28 cellular contexts compared by ENCODE assay signal in genomic region chr19:49838816-49839588, GRCh38. TPM values are rescaled to one million over a fixed set of nuclear protein-coding genes. Genes with fewer than 3 reads are reported as not detected.
DNase-seq lines count a peak whose midpoint lies in the region; ATAC-seq, FAIRE-seq and TF ChIP-seq lines count a peak whose summit lies in the region.
"Had no signal": no experiment of that assay in that cellular context is flagged by ENCODE, and none has a peak within 500 bp of the region (broad histone marks: within the 10 kb centered on the region; RNA-seq: fewer than 3 reads in every experiment).

No MANE protein-coding gene starts in this region.

- TSS peak; percentile 41 for BruUV-seq in HepG2 (replicated peaks; lab: Mats Ljungman, UMichigan)

- H3K9me3 Mint-ChIP-seq in natural killer cell treated with Interleukin-12 subunit alpha and Interleukin-12 subunit beta and Interleukin-15 and Interleukin-18, amount 100 ng/mL, for 72 hours: no peaks in the 10 kb centered on the region
- H3K9me3 Mint-ChIP-seq: activated T-cell treated with anti-CD3 and anti-CD28 coated beads, Interleukin-2, amount 50 U/mL, for 4 hours; CD4-positive, alpha-beta T cell; central memory CD8-positive, alpha-beta T cell; dendritic cell treated with granulocyte-macrophage colony-stimulating factor and Interleukin-4, amounts not matched to agents 40 ng/mL and 50 ng/mL, for 4 days; endodermal cell; neural crest cell had no signal

- peaks cover 3% of the 10 kb centered on the region for H3K4me1 ChIP-seq in HepG2 (ENCODE audit: insufficient read depth, low read length)
- H3K4me1 ChIP-seq in right lobe of liver: no peaks in the 10 kb centered on the region
- H3K4me1 ChIP-seq in neutrophil (ENCODE audit: control insufficient read depth in 1 of 2, insufficient read depth in 1 of 2, low read depth in 1 of 2, low read length in 1 of 2): peaks cover 2% of the 10 kb centered on the region in 2 experiments

- CTCF ChIA-PET in HepG2 (lab: Yijun Ruan, JAX; ENCODE audit: low intra/inter-chr PET ratio, low total read pairs): no interaction called here

- DNase-seq in HepG2 (ENCODE audit: low spot score) (no peak), right lobe of liver (no peak), Right ventricle myocardium superior (no peak), posterior vena cava (ENCODE audit: low spot score) (no peak), occipital lobe (lab: John Stamatoyannopoulos, UW) (no peak)
- no peak for DNase-seq in natural killer cell treated with Interleukin-12 subunit alpha and Interleukin-12 subunit beta and Interleukin-15 and Interleukin-18, amount 100 ng/mL, for 72 hours (ENCODE audit: low spot score)
- no peak for DNase-seq in activated CD4-positive, alpha-beta T cell treated with anti-CD3 and anti-CD28 coated beads for 1 hour
- DNase-seq: activated CD4-positive, alpha-beta T cell treated with anti-CD3 and anti-CD28 coated beads, Interleukin-2, amount 50 U/mL, for 4 hours; activated CD4-positive, CD25-positive, alpha-beta regulatory T cell; activated CD8-positive, alpha-beta memory T cell treated with anti-CD3 and anti-CD28 coated beads, Interleukin-2, amount 10 ng/mL, durations not matched to agents 7 days and 5 days; activated T-cell treated with anti-CD3 and anti-CD28 coated beads, Interleukin-2, amount 50 U/mL, for 4 hours; AML-193; CD4-positive, alpha-beta T cell; endodermal cell; GM23248; NCI-H1048; NCI-H1694 treated with DMSO at 0.1 percent for 48 hours; SK-N-SH; stimulated activated naive CD4-positive, alpha-beta T cell had no signal

- TF ChIP-seq RAD21 in HepG2 (CRISPR knock-in tag; IDR thresholded peaks at IDR 0.05): no peak

- TF ChIP-seq CTCF in HepG2 (CRISPR knock-in tag; IDR thresholded peaks at IDR 0.05) (no peak), right lobe of liver (IDR thresholded peaks at IDR 0.05) (no peak), neutrophil (IDR thresholded peaks at IDR 0.05) (no peak)

- H3K36me3 ChIP-seq in HepG2 (replicated peaks in 1 of 2; ENCODE audit: control insufficient read depth in 1 of 2, insufficient read depth in 2 of 2, low read length in 2 of 2): peaks cover 15 to 43% of the 10 kb centered on the region in 2 experiments; a peak in 4 of 5 replicates
- peaks cover 0 to 29% (median 6%) of the 10 kb centered on the region in 4 donors for H3K36me3 ChIP-seq in right lobe of liver
- peaks cover 71% of the 10 kb centered on the region for H3K36me3 ChIP-seq in neutrophil

- no peak overlapping the region for H3K27ac ChIP-seq in HepG2 (ENCODE audit: extremely low read length, insufficient read depth, low read length)
- no peak overlapping the region for H3K27ac ChIP-seq in right lobe of liver
- H3K27ac ChIP-seq in neutrophil: peak overlapping the region; percentile 7
- H3K27ac ChIP-seq: GM23248, hepatocyte, RWPE1, skin epidermis had no signal

- no peak overlapping the region for H2AFZ ChIP-seq in HepG2 (ENCODE audit: low read length)
- H2AFZ ChIP-seq: GM23248, hepatocyte had no signal

- FAIRE-seq in HepG2 (lab: Jason Lieb, UNC): no peak
- FAIRE-seq: A204.1, frontal cortex had no signal

- no peak overlapping the region for H3K4me3 Mint-ChIP-seq in natural killer cell treated with Interleukin-12 subunit alpha and Interleukin-12 subunit beta and Interleukin-15 and Interleukin-18, amount 100 ng/mL, for 72 hours
- H3K4me3 Mint-ChIP-seq: activated CD8-positive, alpha-beta memory T cell treated with anti-CD3 and anti-CD28 coated beads, Interleukin-2, amount 10 ng/mL, durations not matched to agents 7 days and 5 days; activated T-cell treated with anti-CD3 and anti-CD28 coated beads, Interleukin-2, amount 50 U/mL, for 4 hours; CD4-positive, alpha-beta T cell; central memory CD8-positive, alpha-beta T cell; dendritic cell treated with granulocyte-macrophage colony-stimulating factor and Interleukin-4, amounts not matched to agents 40 ng/mL and 50 ng/mL, for 4 days; endodermal cell had no signal

- TF ChIP-seq EP300 in HepG2 (IDR thresholded peaks at IDR 0.05; ENCODE audit: low read depth in 2 of 2, low read length in 2 of 2) (no peak), HepG2 (CRISPR knock-in tag; IDR thresholded peaks at IDR 0.05; ENCODE audit: borderline replicate concordance) (no peak)

- TF ChIP-seq POLR2A in HepG2 (IDR thresholded peaks at IDR 0.05; ENCODE audit: insufficient read depth in 1 of 2, low read depth in 2 of 2, low read length in 2 of 2): no peak
- no peak for TF ChIP-seq POLR2A in right lobe of liver (IDR thresholded peaks at IDR 0.05)

- no peaks in the 10 kb centered on the region for H3K79me2 ChIP-seq in HepG2 (ENCODE audit: insufficient read depth, low read length)
- H3K79me2 ChIP-seq: hepatocyte had no signal

- H4K20me1 ChIP-seq in HepG2 (ENCODE audit: insufficient read depth, low read length): no peaks in the 10 kb centered on the region

- no peak overlapping the region for H3K9ac ChIP-seq in HepG2 (ENCODE audit: insufficient read depth, low read depth, low read length)
- H3K9ac ChIP-seq: GM23248, SK-N-SH had no signal

- no peaks in the 10 kb centered on the region for H3K27me3 ChIP-seq in HepG2 (ENCODE audit: control insufficient read depth in 1 of 2, insufficient read depth in 2 of 2, low read length in 2 of 2)
- H3K27me3 ChIP-seq in right lobe of liver: no peaks in the 10 kb centered on the region
- no peaks in the 10 kb centered on the region for H3K27me3 ChIP-seq in neutrophil
- H3K27me3 ChIP-seq: hepatocyte had no signal

- H3K4me1 Mint-ChIP-seq in natural killer cell treated with Interleukin-12 subunit alpha and Interleukin-12 subunit beta and Interleukin-15 and Interleukin-18, amount 100 ng/mL, for 72 hours (ENCODE audit: low read depth in 2 of 2): peaks cover 7 to 12% of the 10 kb centered on the region in 2 donors
- H3K4me1 Mint-ChIP-seq: activated CD8-positive, alpha-beta memory T cell treated with anti-CD3 and anti-CD28 coated beads, Interleukin-2, amount 10 ng/mL, durations not matched to agents 7 days and 5 days; central memory CD8-positive, alpha-beta T cell; endodermal cell had no signal

- no peak overlapping the region for H3K4me2 ChIP-seq in HepG2 (ENCODE audit: low read depth, low read length)
- H3K4me2 ChIP-seq: hepatocyte, SK-N-SH had no signal

- in situ Hi-C loops in HepG2 (cut with HindIII; ENCODE audit: extremely low pct_ligation_motif_present, low pct_unique_long_range_greater_than_20kb): no loop called here

- H3K4me3 ChIP-seq in HepG2 (replicated peaks in 1 of 3; ENCODE audit: insufficient read depth in 1 of 3, low read depth in 2 of 3, low read length in 3 of 3) (no peak overlapping the region), right lobe of liver (no peak overlapping the region), neutrophil (ENCODE audit: low read depth in 1 of 2, low read length in 1 of 2) (no peak overlapping the region)
- H3K4me3 ChIP-seq: GM23248, hepatocyte, skin epidermis had no signal

- POLR2A ChIA-PET in HepG2 (lab: Yijun Ruan, JAX): no interaction called here

- no peak for ATAC-seq in HepG2
- no peak for ATAC-seq in right lobe of liver
- peak; percentile 45 for ATAC-seq in Right ventricle myocardium superior (ENCODE audit: poor library complexity)
- ATAC-seq in natural killer cell treated with Interleukin-12 subunit alpha and Interleukin-12 subunit beta and Interleukin-15 and Interleukin-18, amount 100 ng/mL, for 72 hours: no peak
- ATAC-seq: activated CD8-positive, alpha-beta memory T cell treated with anti-CD3 and anti-CD28 coated beads, Interleukin-2, amount 10 ng/mL, durations not matched to agents 7 days and 5 days; activated T-cell treated with anti-CD3 and anti-CD28 coated beads, Interleukin-2, amount 50 U/mL, for 4 hours had no signal

- H3K27me3 Mint-ChIP-seq in natural killer cell treated with Interleukin-12 subunit alpha and Interleukin-12 subunit beta and Interleukin-15 and Interleukin-18, amount 100 ng/mL, for 72 hours: no peaks in the 10 kb centered on the region
- H3K27me3 Mint-ChIP-seq: activated CD8-positive, alpha-beta memory T cell treated with anti-CD3 and anti-CD28 coated beads, Interleukin-2, amount 10 ng/mL, durations not matched to agents 7 days and 5 days; CD4-positive, alpha-beta T cell; central memory CD8-positive, alpha-beta T cell; dendritic cell treated with granulocyte-macrophage colony-stimulating factor and Interleukin-4, amounts not matched to agents 40 ng/mL and 50 ng/mL, for 4 days had no signal

- intact Hi-C loops in HepG2 (cut with micrococcal nuclease; ENCODE audit: unreplicated experiment): no loop called here
- intact Hi-C loops in right lobe of liver (cut with DNase I): no loop called here
- intact Hi-C loops in Right ventricle myocardium superior (cut with DNase I): no loop called here
- intact Hi-C loops in posterior vena cava (cut with DNase I): no loop called here

- H3K9me3 ChIP-seq in HepG2 (ENCODE audit: low read length) (no peaks in the 10 kb centered on the region), right lobe of liver (no peaks in the 10 kb centered on the region), neutrophil (no peaks in the 10 kb centered on the region)
- H3K9me3 ChIP-seq: SK-N-SH had no signal

- WGBS in HepG2 (ENCODE audit: low lambda C conversion rate): 98% methylated on average over 24 of the region's 24 CpGs
- 92% methylated on average over 17 of the region's 24 CpGs for WGBS in right lobe of liver (ENCODE audit: insufficient coverage, low coverage, low lambda C conversion rate, missing lambda C conversion rate)

- peaks cover 16% of the 10 kb centered on the region for H3K36me3 Mint-ChIP-seq in natural killer cell treated with Interleukin-12 subunit alpha and Interleukin-12 subunit beta and Interleukin-15 and Interleukin-18, amount 100 ng/mL, for 72 hours

- no peak overlapping the region for H3K27ac Mint-ChIP-seq in natural killer cell treated with Interleukin-12 subunit alpha and Interleukin-12 subunit beta and Interleukin-15 and Interleukin-18, amount 100 ng/mL, for 72 hours
- H3K27ac Mint-ChIP-seq: activated CD8-positive, alpha-beta memory T cell treated with anti-CD3 and anti-CD28 coated beads, Interleukin-2, amount 10 ng/mL, durations not matched to agents 7 days and 5 days; CD4-positive, alpha-beta T cell; dendritic cell treated with granulocyte-macrophage colony-stimulating factor and Interleukin-4, amounts not matched to agents 40 ng/mL and 50 ng/mL, for 4 days; endodermal cell had no signal

RNA-seq across cellular contexts. Expression of gene PTOV1, which starts 12.0 kb away (rescaled TPM):
- 59.4 and 68.5 TPM in 2 replicates for total RNA-seq in HepG2 (2016; rRNA removed; fragmentation: Illumina TruSeq; extraction: Trizol)
- total RNA-seq in HepG2 (2016; cell fraction: cytosol; rRNA removed; fragmentation: Illumina TruSeq; extraction: Trizol; ENCODE audit: low read depth): 30.7 and 36.0 TPM in 2 replicates
- 67.3 and 74.4 TPM in 2 replicates for total RNA-seq in HepG2 (2016; cell fraction: insoluble cytoplasmic fraction; rRNA removed; fragmentation: Illumina TruSeq; extraction: Trizol)
- 45.7 and 54.4 TPM in 2 replicates for total RNA-seq in HepG2 (2016; cell fraction: membrane; rRNA removed; fragmentation: Illumina TruSeq; extraction: Trizol)
- 68.2 and 84.3 TPM in 2 replicates for total RNA-seq in HepG2 (2016; cell fraction: nucleus; rRNA removed; fragmentation: Illumina TruSeq; extraction: Trizol)
- polyA plus RNA-seq in HepG2 (2011; rRNA removed): 63.5 and 77.7 TPM in 2 replicates
- polyA plus RNA-seq in HepG2 (2011; cell fraction: cytosol; rRNA removed): 27.3 and 44.2 TPM in 2 replicates
- polyA plus RNA-seq in HepG2 (2011; cell fraction: nucleus; rRNA removed): 387 and 441 TPM in 2 replicates
- 72.7 and 99.0 TPM in 2 replicates for polyA plus RNA-seq in HepG2 (2012)
- polyA plus RNA-seq in HepG2 (2016; cell fraction: cytosol; fragmentation: Illumina TruSeq; extraction: Trizol; ENCODE audit: low read depth): 24.0 and 27.8 TPM in 2 replicates
- 78.0 and 94.4 TPM in 2 replicates for polyA plus RNA-seq in HepG2 (2016; cell fraction: insoluble cytoplasmic fraction; fragmentation: Illumina TruSeq; extraction: Trizol; ENCODE audit: low read depth)
- 34.7 and 37.3 TPM in 2 replicates for polyA plus RNA-seq in HepG2 (2016; cell fraction: membrane; fragmentation: Illumina TruSeq; extraction: Trizol; ENCODE audit: low read depth)
- 178 and 181 TPM in 2 replicates for polyA plus RNA-seq in HepG2 (2016; cell fraction: nucleus; fragmentation: Illumina TruSeq; extraction: Trizol; ENCODE audit: insufficient read depth, low read depth)
- 73.5 and 109 TPM in 2 replicates for polyA minus RNA-seq in HepG2 (2011; rRNA and poly(A)+ RNA removed; ENCODE audit: low replicate concordance)
- polyA minus RNA-seq in HepG2 (2011; cell fraction: cytosol; rRNA and poly(A)+ RNA removed): 42.8 and 45.1 TPM in 2 replicates
- 69.0 and 75.8 TPM in 2 replicates for polyA minus RNA-seq in HepG2 (2011; cell fraction: nucleus; rRNA and poly(A)+ RNA removed)
- total RNA-seq in right lobe of liver: 10 to 100 TPM; 44.4 to 93.0 (median 69.6) TPM
- 120 TPM for total RNA-seq in Right ventricle myocardium superior
- 10 to 100 TPM; 64.6 to 78.0 TPM for total RNA-seq in natural killer cell treated with Interleukin-12 subunit alpha and Interleukin-12 subunit beta and Interleukin-15 and Interleukin-18, amount 100 ng/mL, for 72 hours
- 10 to 100 TPM; 78.7 to 95.2 TPM for total RNA-seq in posterior vena cava
- total RNA-seq in occipital lobe: 99.2 TPM

RNA-seq across cellular contexts. Expression of gene MED25, which starts 20.9 kb away (rescaled TPM):
- total RNA-seq in HepG2 (2016; rRNA removed; fragmentation: Illumina TruSeq; extraction: Trizol) (11.1 and 11.3 TPM in 2 replicates), right lobe of liver (10 to 100 TPM in 5 of 6 experiments, 1 to 10 TPM in 1; 9.9 to 16.3 (median 11.8) TPM), Right ventricle myocardium superior (83.4 TPM), posterior vena cava (10 to 100 TPM; 25.6 to 25.9 TPM), occipital lobe (12.8 TPM)
- 3.0 and 3.1 TPM in 2 replicates for total RNA-seq in HepG2 (2016; cell fraction: cytosol; rRNA removed; fragmentation: Illumina TruSeq; extraction: Trizol; ENCODE audit: low read depth)
- total RNA-seq in HepG2 (2016; cell fraction: insoluble cytoplasmic fraction; rRNA removed; fragmentation: Illumina TruSeq; extraction: Trizol): 10.4 and 11.0 TPM in 2 replicates
- 6.7 and 8.6 TPM in 2 replicates for total RNA-seq in HepG2 (2016; cell fraction: membrane; rRNA removed; fragmentation: Illumina TruSeq; extraction: Trizol)
- total RNA-seq in HepG2 (2016; cell fraction: nucleus; rRNA removed; fragmentation: Illumina TruSeq; extraction: Trizol): 18.0 and 18.4 TPM in 2 replicates
- polyA plus RNA-seq in HepG2 (2011; rRNA removed): 13.3 and 15.1 TPM in 2 replicates
- polyA plus RNA-seq in HepG2 (2011; cell fraction: cytosol; rRNA removed): 5.3 and 5.7 TPM in 2 replicates
- polyA plus RNA-seq in HepG2 (2011; cell fraction: nucleus; rRNA removed): 48.1 and 61.9 TPM in 2 replicates
- 17.3 and 20.9 TPM in 2 replicates for polyA plus RNA-seq in HepG2 (2012)
- polyA plus RNA-seq in HepG2 (2016; cell fraction: cytosol; fragmentation: Illumina TruSeq; extraction: Trizol; ENCODE audit: low read depth): 5.1 and 5.2 TPM in 2 replicates
- polyA plus RNA-seq in HepG2 (2016; cell fraction: insoluble cytoplasmic fraction; fragmentation: Illumina TruSeq; extraction: Trizol; ENCODE audit: low read depth): 16.3 and 22.3 TPM in 2 replicates
- 7.9 and 9.9 TPM in 2 replicates for polyA plus RNA-seq in HepG2 (2016; cell fraction: membrane; fragmentation: Illumina TruSeq; extraction: Trizol; ENCODE audit: low read depth)
- polyA plus RNA-seq in HepG2 (2016; cell fraction: nucleus; fragmentation: Illumina TruSeq; extraction: Trizol; ENCODE audit: insufficient read depth, low read depth): 46.3 and 50.3 TPM in 2 replicates
- 31.2 and 56.4 TPM in 2 replicates for polyA minus RNA-seq in HepG2 (2011; rRNA and poly(A)+ RNA removed; ENCODE audit: low replicate concordance)
- 9.1 and 11.4 TPM in 2 replicates for polyA minus RNA-seq in HepG2 (2011; cell fraction: cytosol; rRNA and poly(A)+ RNA removed)
- 21.9 and 22.9 TPM in 2 replicates for polyA minus RNA-seq in HepG2 (2011; cell fraction: nucleus; rRNA and poly(A)+ RNA removed)
- 10 to 100 TPM; 48.0 to 64.6 TPM for total RNA-seq in natural killer cell treated with Interleukin-12 subunit alpha and Interleukin-12 subunit beta and Interleukin-15 and Interleukin-18, amount 100 ng/mL, for 72 hours

RNA-seq across cellular contexts. Expression of gene FUZ, which starts 25.9 kb away (rescaled TPM):
- total RNA-seq in HepG2 (2016; rRNA removed; fragmentation: Illumina TruSeq; extraction: Trizol): not detected in 2 replicates
- 0.44 TPM in 1 of 2 replicates, not detected in the other for total RNA-seq in HepG2 (2016; cell fraction: cytosol; rRNA removed; fragmentation: Illumina TruSeq; extraction: Trizol; ENCODE audit: low read depth)
- total RNA-seq in HepG2 (2016; cell fraction: insoluble cytoplasmic fraction; rRNA removed; fragmentation: Illumina TruSeq; extraction: Trizol): not detected in 2 replicates
- total RNA-seq in HepG2 (2016; cell fraction: membrane; rRNA removed; fragmentation: Illumina TruSeq; extraction: Trizol): 0.31 TPM in 1 of 2 replicates, not detected in the other
- not detected in 2 replicates for total RNA-seq in HepG2 (2016; cell fraction: nucleus; rRNA removed; fragmentation: Illumina TruSeq; extraction: Trizol)
- 0.07 and 0.08 TPM in 2 replicates for polyA plus RNA-seq in HepG2 (2011; rRNA removed)
- polyA plus RNA-seq in HepG2 (2011; cell fraction: cytosol; rRNA removed): 0.08 and 0.14 TPM in 2 replicates
- polyA plus RNA-seq in HepG2 (2011; cell fraction: nucleus; rRNA removed): 0.32 and 0.38 TPM in 2 replicates
- 0.21 and 0.63 TPM in 2 replicates for polyA plus RNA-seq in HepG2 (2012)
- polyA plus RNA-seq in HepG2 (2016; cell fraction: cytosol; fragmentation: Illumina TruSeq; extraction: Trizol; ENCODE audit: low read depth): 0.26 TPM in 1 of 2 replicates, not detected in the other
- polyA plus RNA-seq in HepG2 (2016; cell fraction: insoluble cytoplasmic fraction; fragmentation: Illumina TruSeq; extraction: Trizol; ENCODE audit: low read depth): not detected in 2 replicates
- 0.22 TPM in 1 of 2 replicates, not detected in the other for polyA plus RNA-seq in HepG2 (2016; cell fraction: membrane; fragmentation: Illumina TruSeq; extraction: Trizol; ENCODE audit: low read depth)
- polyA plus RNA-seq in HepG2 (2016; cell fraction: nucleus; fragmentation: Illumina TruSeq; extraction: Trizol; ENCODE audit: insufficient read depth, low read depth): not detected in 2 replicates
- polyA minus RNA-seq in HepG2 (2011; rRNA and poly(A)+ RNA removed; ENCODE audit: low replicate concordance): not detected in 2 replicates
- not detected in 2 replicates for polyA minus RNA-seq in HepG2 (2011; cell fraction: cytosol; rRNA and poly(A)+ RNA removed)
- polyA minus RNA-seq in HepG2 (2011; cell fraction: nucleus; rRNA and poly(A)+ RNA removed): not detected in 2 replicates
- 10 to 100 TPM in 1 of 6 experiments, 1 to 10 TPM in 5; 3.7 to 10.7 (median 6.3) TPM for total RNA-seq in right lobe of liver
- 19.8 TPM for total RNA-seq in Right ventricle myocardium superior
- 10 to 100 TPM; 10.7 to 18.0 TPM for total RNA-seq in natural killer cell treated with Interleukin-12 subunit alpha and Interleukin-12 subunit beta and Interleukin-15 and Interleukin-18, amount 100 ng/mL, for 72 hours
- total RNA-seq in posterior vena cava: 10 to 100 TPM in 1 of 2 donors, 1 to 10 TPM in 1; 6.9 to 12.2 TPM
- 21.7 TPM for total RNA-seq in occipital lobe

RNA-seq across cellular contexts. Expression of gene PNKP, which starts 28.4 kb away (rescaled TPM):
- total RNA-seq in HepG2 (2016; rRNA removed; fragmentation: Illumina TruSeq; extraction: Trizol) (12.5 and 27.1 TPM in 2 replicates), right lobe of liver (10 to 100 TPM; 21.0 to 37.5 (median 27.9) TPM), Right ventricle myocardium superior (36.3 TPM), posterior vena cava (10 to 100 TPM; 40.5 to 43.4 TPM), occipital lobe (24.0 TPM)
- total RNA-seq in HepG2 (2016; cell fraction: cytosol; rRNA removed; fragmentation: Illumina TruSeq; extraction: Trizol; ENCODE audit: low read depth): 15.1 and 16.6 TPM in 2 replicates
- 14.0 and 23.3 TPM in 2 replicates for total RNA-seq in HepG2 (2016; cell fraction: insoluble cytoplasmic fraction; rRNA removed; fragmentation: Illumina TruSeq; extraction: Trizol)
- total RNA-seq in HepG2 (2016; cell fraction: membrane; rRNA removed; fragmentation: Illumina TruSeq; extraction: Trizol): 10.4 and 12.6 TPM in 2 replicates
- total RNA-seq in HepG2 (2016; cell fraction: nucleus; rRNA removed; fragmentation: Illumina TruSeq; extraction: Trizol): 22.5 and 24.4 TPM in 2 replicates
- 12.7 and 17.0 TPM in 2 replicates for polyA plus RNA-seq in HepG2 (2011; rRNA removed)
- polyA plus RNA-seq in HepG2 (2011; cell fraction: cytosol; rRNA removed): 6.9 and 10.2 TPM in 2 replicates
- polyA plus RNA-seq in HepG2 (2011; cell fraction: nucleus; rRNA removed): 96.1 and 104 TPM in 2 replicates
- polyA plus RNA-seq in HepG2 (2012): 14.4 and 18.2 TPM in 2 replicates
- polyA plus RNA-seq in HepG2 (2016; cell fraction: cytosol; fragmentation: Illumina TruSeq; extraction: Trizol; ENCODE audit: low read depth): 6.4 and 8.2 TPM in 2 replicates
- 11.5 and 13.4 TPM in 2 replicates for polyA plus RNA-seq in HepG2 (2016; cell fraction: insoluble cytoplasmic fraction; fragmentation: Illumina TruSeq; extraction: Trizol; ENCODE audit: low read depth)
- polyA plus RNA-seq in HepG2 (2016; cell fraction: membrane; fragmentation: Illumina TruSeq; extraction: Trizol; ENCODE audit: low read depth): 11.3 and 40.2 TPM in 2 replicates
- 87.3 and 98.8 TPM in 2 replicates for polyA plus RNA-seq in HepG2 (2016; cell fraction: nucleus; fragmentation: Illumina TruSeq; extraction: Trizol; ENCODE audit: insufficient read depth, low read depth)
- 16.1 and 37.1 TPM in 2 replicates for polyA minus RNA-seq in HepG2 (2011; rRNA and poly(A)+ RNA removed; ENCODE audit: low replicate concordance)
- 9.8 and 10.1 TPM in 2 replicates for polyA minus RNA-seq in HepG2 (2011; cell fraction: cytosol; rRNA and poly(A)+ RNA removed)
- polyA minus RNA-seq in HepG2 (2011; cell fraction: nucleus; rRNA and poly(A)+ RNA removed): 30.5 and 40.2 TPM in 2 replicates
- 100 to 1,000 TPM; 146 to 205 TPM for total RNA-seq in natural killer cell treated with Interleukin-12 subunit alpha and Interleukin-12 subunit beta and Interleukin-15 and Interleukin-18, amount 100 ng/mL, for 72 hours

RNA-seq across cellular contexts. Expression of gene AKT1S1, which starts 38.2 kb away (rescaled TPM):
- total RNA-seq in HepG2 (2016; rRNA removed; fragmentation: Illumina TruSeq; extraction: Trizol): 10.9 and 13.5 TPM in 2 replicates
- total RNA-seq in HepG2 (2016; cell fraction: cytosol; rRNA removed; fragmentation: Illumina TruSeq; extraction: Trizol; ENCODE audit: low read depth): 6.3 and 7.3 TPM in 2 replicates
- 10.3 and 14.9 TPM in 2 replicates for total RNA-seq in HepG2 (2016; cell fraction: insoluble cytoplasmic fraction; rRNA removed; fragmentation: Illumina TruSeq; extraction: Trizol)
- total RNA-seq in HepG2 (2016; cell fraction: membrane; rRNA removed; fragmentation: Illumina TruSeq; extraction: Trizol): 14.8 and 16.5 TPM in 2 replicates
- 12.4 and 13.6 TPM in 2 replicates for total RNA-seq in HepG2 (2016; cell fraction: nucleus; rRNA removed; fragmentation: Illumina TruSeq; extraction: Trizol)
- 27.8 and 30.0 TPM in 2 replicates for polyA plus RNA-seq in HepG2 (2011; rRNA removed)
- 29.0 and 32.7 TPM in 2 replicates for polyA plus RNA-seq in HepG2 (2011; cell fraction: cytosol; rRNA removed)
- polyA plus RNA-seq in HepG2 (2011; cell fraction: nucleus; rRNA removed): 56.2 and 76.4 TPM in 2 replicates
- 19.5 and 19.7 TPM in 2 replicates for polyA plus RNA-seq in HepG2 (2012)
- polyA plus RNA-seq in HepG2 (2016; cell fraction: cytosol; fragmentation: Illumina TruSeq; extraction: Trizol; ENCODE audit: low read depth): 22.7 and 24.3 TPM in 2 replicates
- 43.5 and 52.7 TPM in 2 replicates for polyA plus RNA-seq in HepG2 (2016; cell fraction: insoluble cytoplasmic fraction; fragmentation: Illumina TruSeq; extraction: Trizol; ENCODE audit: low read depth)
- 46.7 and 51.1 TPM in 2 replicates for polyA plus RNA-seq in HepG2 (2016; cell fraction: membrane; fragmentation: Illumina TruSeq; extraction: Trizol; ENCODE audit: low read depth)
- polyA plus RNA-seq in HepG2 (2016; cell fraction: nucleus; fragmentation: Illumina TruSeq; extraction: Trizol; ENCODE audit: insufficient read depth, low read depth): 55.9 and 59.4 TPM in 2 replicates
- 25.3 and 37.7 TPM in 2 replicates for polyA minus RNA-seq in HepG2 (2011; rRNA and poly(A)+ RNA removed; ENCODE audit: low replicate concordance)
- 13.0 and 14.0 TPM in 2 replicates for polyA minus RNA-seq in HepG2 (2011; cell fraction: cytosol; rRNA and poly(A)+ RNA removed)
- 21.9 and 22.5 TPM in 2 replicates for polyA minus RNA-seq in HepG2 (2011; cell fraction: nucleus; rRNA and poly(A)+ RNA removed)
- total RNA-seq in right lobe of liver: 10 to 100 TPM; 18.2 to 27.0 (median 22.4) TPM
- total RNA-seq in Right ventricle myocardium superior: 35.0 TPM
- total RNA-seq in natural killer cell treated with Interleukin-12 subunit alpha and Interleukin-12 subunit beta and Interleukin-15 and Interleukin-18, amount 100 ng/mL, for 72 hours: 10 to 100 TPM; 16.8 to 32.1 TPM
- total RNA-seq in posterior vena cava: 10 to 100 TPM; 26.5 to 28.9 TPM
- total RNA-seq in occipital lobe: 3.9 TPM
